In the genomic region with DNA sequence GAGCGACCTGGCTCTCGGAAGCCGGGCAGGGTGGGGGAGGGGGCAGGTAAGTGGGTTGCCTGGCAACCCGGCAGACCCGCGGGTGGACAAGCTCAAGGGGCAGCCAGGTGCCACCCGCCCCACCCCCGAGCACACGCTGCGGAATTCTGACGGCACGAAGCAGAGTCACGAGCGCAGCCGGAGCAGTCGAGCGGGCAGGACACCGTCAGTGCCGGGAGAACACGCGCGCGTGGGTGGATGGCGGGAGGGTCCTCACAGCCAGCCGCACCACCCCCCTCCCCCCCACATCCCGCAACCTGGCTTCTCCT, we compare ENCODE assay signal across 8 cellular contexts.
DNase-seq lines count a peak whose midpoint lies in the region; ATAC-seq and TF ChIP-seq lines count a peak whose summit lies in the region.

No MANE protein-coding gene starts in this region.

- ATAC-seq in heart right ventricle (peak in 2 of 8 donors; percentile 29 to 32), HG02870 (IDR thresholded peaks at IDR 0.05; ENCODE audit: unreplicated experiment) (no peak), HG03571 (IDR thresholded peaks at IDR 0.05; ENCODE audit: unreplicated experiment) (no peak)

- DNase-seq in COLO668 (lab: John Stamatoyannopoulos, UW; ENCODE audit: unreplicated experiment) (peak; percentile 69), NCI-H2196 treated with DMSO at 0.1 percent for 48 hours (lab: John Stamatoyannopoulos, UW; ENCODE audit: unreplicated experiment) (peak; percentile 12), heart right ventricle (no peak), osteoblast (ENCODE audit: insufficient read length, low spot score, missing footprints) (no peak), midbrain (lab: John Stamatoyannopoulos, UW) (no peak)
- DNase-seq in activated CD4-positive, alpha-beta T cell treated with anti-CD3 and anti-CD28 coated beads for 1 hour = no peak

- H3K9me3 ChIP-seq in heart right ventricle (no peaks in the 10 kb centered on the region), osteoblast (ENCODE audit: low read depth, low read length) (no peaks in the 10 kb centered on the region)

- peak overlapping the region in 8 of 10 donors; percentile 18 to 33 (median 25) for H3K4me3 ChIP-seq in heart right ventricle
- no peak overlapping the region for H3K4me3 ChIP-seq in osteoblast (ENCODE audit: insufficient read depth, low read length)

- 3 to 4% methylated on average over 18 to 26 of the region's 26 CpGs for WGBS in heart right ventricle, 2 donors

- H3K27ac ChIP-seq in heart right ventricle (no peak overlapping the region), osteoblast (ENCODE audit: low read depth, low read length) (no peak overlapping the region)

- intact Hi-C loops in heart right ventricle (cut with DNase I) = no loop called here

- peak overlapping the region; percentile 55 for H3K4me2 ChIP-seq in osteoblast (ENCODE audit: insufficient read depth, low read length)

- H4K20me1 ChIP-seq in osteoblast (ENCODE audit: insufficient read depth, low read length) = no peaks in the 10 kb centered on the region

- TF ChIP-seq CTCF in heart right ventricle (IDR thresholded peaks at IDR 0.05) = no peak
- no peak for TF ChIP-seq CTCF in osteoblast (IDR thresholded peaks at IDR 0.05; ENCODE audit: extremely low read depth, low read depth, low read length)

- no peaks in the 10 kb centered on the region for H3K79me2 ChIP-seq in osteoblast (ENCODE audit: insufficient read depth, low read length)

- no peaks in the 10 kb centered on the region for H3K36me3 ChIP-seq in heart right ventricle
- H3K36me3 ChIP-seq in osteoblast (ENCODE audit: insufficient read depth, low read length) = no peaks in the 10 kb centered on the region

- no peak overlapping the region for H2AFZ ChIP-seq in osteoblast (ENCODE audit: low read length)

- H3K27me3 ChIP-seq in heart right ventricle (peaks cover 0 to 63% (median 42%) of the 10 kb centered on the region in 7 donors), osteoblast (ENCODE audit: insufficient read depth, low read length) (peaks cover 28% of the 10 kb centered on the region)

- peaks cover 0 to 11% (median 5%) of the 10 kb centered on the region in 9 donors for H3K4me1 ChIP-seq in heart right ventricle
- no peaks in the 10 kb centered on the region for H3K4me1 ChIP-seq in osteoblast (ENCODE audit: insufficient read depth, low read length)

Comparison
In these comparisons a context has a peak if more than half of its experiments do, and no peak if none do; other contexts are left out.
1. DNase-seq: peak in COLO668 (single experiment) and NCI-H2196 treated with DMSO at 0.1 percent for 48 hours (single experiment); none in heart right ventricle (0 of 2), osteoblast (single experiment), activated CD4-positive, alpha-beta T cell treated with anti-CD3 and anti-CD28 coated beads for 1 hour (single experiment) and midbrain (single experiment).